26 cellular contexts compared by ENCODE assay signal in the genomic region with DNA sequence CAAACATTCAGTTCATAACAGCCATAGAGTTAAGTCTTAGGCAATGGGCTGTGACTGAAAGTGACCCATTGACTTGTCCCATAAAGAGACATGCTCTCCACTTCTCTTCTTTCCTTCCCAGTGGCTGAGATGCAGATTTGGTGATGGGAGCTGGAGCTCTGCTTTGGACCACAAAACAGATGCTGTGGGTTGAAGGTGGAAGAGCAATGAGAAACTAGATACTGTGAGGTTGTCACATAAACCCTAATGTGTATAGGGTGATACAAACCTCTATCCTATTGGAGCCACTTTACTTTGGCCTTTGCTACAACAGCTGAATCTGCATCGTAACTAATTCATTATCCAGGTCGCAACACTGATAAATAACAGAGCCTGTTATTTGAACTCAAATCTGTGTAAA.
DNase-seq lines count a peak whose midpoint lies in the region; ATAC-seq, FAIRE-seq and TF ChIP-seq lines count a peak whose summit lies in the region.
"Had no signal": no experiment of that assay in that cellular context is flagged by ENCODE, and none has a peak within 500 bp of the region (broad histone marks: within the 10 kb centered on the region; RNA-seq: fewer than 3 reads in every experiment).

No MANE protein-coding gene starts in this region.

- TF ChIP-seq RAD21 in H1 (IDR thresholded peaks at IDR 0.05 in 1 of 2, conservative IDR thresholded peaks at IDR 0.05 in 1 of 2; ENCODE audit: low read depth in 2 of 2, low read length in 2 of 2), result no peak

- H3K27me3 ChIP-seq in GM23338 (ENCODE audit: insufficient read depth) (no peaks in the 10 kb centered on the region), H1 (replicated peaks in 1 of 4; ENCODE audit: control insufficient read depth in 3 of 4, extremely low read depth in 1 of 4, insufficient read depth in 3 of 4, low read length in 3 of 4) (no peaks in the 10 kb centered on the region), neuronal stem cell (ENCODE audit: control insufficient read depth in 3 of 3, insufficient read depth in 3 of 3, low read depth in 1 of 3, low read length in 3 of 3) (no peaks in the 10 kb centered on the region)
- H3K27me3 ChIP-seq: BE2C; BLaER1 treated with 17β-estradiol and CSF1 and Interleukin-3, amounts not matched to agents 10 nM and 100 nM had no signal

- H2BK12ac ChIP-seq in H1 (ENCODE audit: low read depth, low read length) (peak overlapping the region; percentile 34; the same call in 1 of the 2 replicates), neuronal stem cell (ENCODE audit: low read length) (no peak overlapping the region)

- peaks cover 17% of the 10 kb centered on the region; the same call in 1 of the 2 replicates for H3K9me2 ChIP-seq in GM23338 (ENCODE audit: insufficient read depth)

- no peak overlapping the region for H4K5ac ChIP-seq in H1 (ENCODE audit: insufficient read length, low read depth, low read length)

- TF ChIP-seq CTCF in GM23338 (conservative IDR thresholded peaks at IDR 0.05; ENCODE audit: low read depth in 2 of 2), result no peak
- no peak for TF ChIP-seq CTCF in H1 (IDR thresholded peaks at IDR 0.05; ENCODE audit: control extremely low read depth in 1 of 3, insufficient read depth in 1 of 3, low read depth in 1 of 3, low read length in 3 of 3)
- no peak for TF ChIP-seq CTCF in nephron (IDR thresholded peaks at IDR 0.05; ENCODE audit: unreplicated experiment in 3 of 3)

- H3K79me1 ChIP-seq in H1 (ENCODE audit: low read depth, low read length), result no peaks in the 10 kb centered on the region
- H3K79me1 ChIP-seq in neuronal stem cell (ENCODE audit: low read depth, low read length), result no peaks in the 10 kb centered on the region

- no peak for TF ChIP-seq POLR2A in H1 (IDR thresholded peaks at IDR 0.05; ENCODE audit: control extremely low read depth in 1 of 2, low read depth in 2 of 2, low read length in 2 of 2)

- H3K23me2 ChIP-seq in H1 (ENCODE audit: low read depth, low read length), result no peaks in the 10 kb centered on the region

- no peaks in the 10 kb centered on the region for H3K36me3 Mint-ChIP-seq in GM23338 (ENCODE audit: low read depth)
- H3K36me3 Mint-ChIP-seq in nephron (ENCODE audit: low read depth), result no peaks in the 10 kb centered on the region
- H3K36me3 Mint-ChIP-seq in activated naive CD4-positive, alpha-beta T cell treated with anti-CD3 and anti-CD28 coated beads, Interleukin-2, amount 10 ng/mL, durations not matched to agents 7 days and 5 days, result no peaks in the 10 kb centered on the region
- H3K36me3 Mint-ChIP-seq: CD14-positive monocyte; CD8-positive, alpha-beta memory T cell had no signal

- H3K27ac ChIP-seq in GM23338 (ENCODE audit: low read depth) (no peak overlapping the region), H1 (ENCODE audit: low read depth, low read length) (no peak overlapping the region), neuronal stem cell (replicated peaks; ENCODE audit: low read length) (no peak overlapping the region)
- H3K27ac ChIP-seq: 22Rv1; BLaER1 treated with 17β-estradiol and CSF1 and Interleukin-3, amounts not matched to agents 10 nM and 100 nM; GM23248 had no signal

- no peak overlapping the region for H2BK20ac ChIP-seq in H1 (ENCODE audit: low read length)

- H3K56ac ChIP-seq in H1 (replicated peaks; ENCODE audit: insufficient read length, low read depth, low read length), result no peak overlapping the region

- H3K14ac ChIP-seq in H1 (ENCODE audit: insufficient read length), result no peak overlapping the region
- no peak overlapping the region for H3K14ac ChIP-seq in neuronal stem cell (ENCODE audit: low read length)

- H3K9me3 Mint-ChIP-seq in GM23338, result no peaks in the 10 kb centered on the region
- H3K9me3 Mint-ChIP-seq in nephron, result no peaks in the 10 kb centered on the region
- no peaks in the 10 kb centered on the region for H3K9me3 Mint-ChIP-seq in activated naive CD4-positive, alpha-beta T cell treated with anti-CD3 and anti-CD28 coated beads, Interleukin-2, amount 10 ng/mL, durations not matched to agents 7 days and 5 days
- H3K9me3 Mint-ChIP-seq: CD4-positive, alpha-beta T cell; CD8-positive, alpha-beta memory T cell; HFFc6 had no signal

- H3K4me3 Mint-ChIP-seq in GM23338 (no peak overlapping the region), nephron (peak overlapping the region in 1 of 3 experiments; percentile 33)
- no peak overlapping the region for H3K4me3 Mint-ChIP-seq in activated naive CD4-positive, alpha-beta T cell treated with anti-CD3 and anti-CD28 coated beads, Interleukin-2, amount 10 ng/mL, durations not matched to agents 7 days and 5 days
- H3K4me3 Mint-ChIP-seq: CD14-positive monocyte; CD4-positive, alpha-beta T cell; CD8-positive, alpha-beta memory T cell; HFFc6 had no signal

- FAIRE-seq in H1 (lab: Jason Lieb, UNC), result no peak
- FAIRE-seq: A204.1, D721Med, GM12878, GM19239, H54 had no signal

- H3K4ac ChIP-seq in H1 (replicated peaks; ENCODE audit: insufficient read length, low read depth, low read length) (no peak overlapping the region), neuronal stem cell (ENCODE audit: low read length) (no peak overlapping the region)

- no peak overlapping the region for H4K8ac ChIP-seq in H1 (ENCODE audit: extremely low read depth, insufficient read depth, low read length)
- no peak overlapping the region for H4K8ac ChIP-seq in neuronal stem cell (ENCODE audit: low read depth, low read length)

- WGBS in H1 (ENCODE audit: extremely low coverage in 1 of 2, insufficient coverage in 1 of 2, insufficient read length in 1 of 2, insufficient replicate concordance in 2 of 2, low coverage in 1 of 2, low lambda C conversion rate in 2 of 2, missing lambda C conversion rate in 1 of 2), 2 experiments, result 91% methylated on average over 2 of the region's 2 CpGs; no CpG with 5 or more reads in 1 of the 2 experiments
- no CpG with 5 or more reads among the region's 2 CpGs for WGBS in neuronal stem cell (ENCODE audit: extremely low coverage in 2 of 2, insufficient read length in 2 of 2, insufficient replicate concordance in 1 of 2), 2 donors

- no peak overlapping the region for H2BK120ac ChIP-seq in H1 (replicated peaks; ENCODE audit: low read depth, low read length)
- no peak overlapping the region for H2BK120ac ChIP-seq in neuronal stem cell (ENCODE audit: low read depth, low read length)

- H3K36me3 ChIP-seq in GM23338 (ENCODE audit: insufficient read depth), result no peaks in the 10 kb centered on the region
- H3K36me3 ChIP-seq in H1 (ENCODE audit: control insufficient read depth in 2 of 4, insufficient read depth in 4 of 4, low read length in 3 of 4), result no peaks in the 10 kb centered on the region
- H3K36me3 ChIP-seq in neuronal stem cell (replicated peaks in 1 of 2; ENCODE audit: control insufficient read depth in 2 of 2, insufficient read depth in 2 of 2, low read length in 2 of 2), result no peaks in the 10 kb centered on the region
- H3K36me3 ChIP-seq: BE2C; BLaER1 treated with 17β-estradiol and CSF1 and Interleukin-3, amounts not matched to agents 10 nM and 100 nM; HAP-1 had no signal

- H4K91ac ChIP-seq in H1 (replicated peaks; ENCODE audit: insufficient read length, low read length), result no peak overlapping the region
- no peak overlapping the region for H4K91ac ChIP-seq in neuronal stem cell (ENCODE audit: low read depth, low read length, poor library complexity)

- no peak overlapping the region for H3K4me2 ChIP-seq in GM23338
- H3K4me2 ChIP-seq in H1 (ENCODE audit: insufficient read depth in 1 of 2, low read depth in 2 of 2, low read length in 2 of 2), result no peak overlapping the region
- no peak overlapping the region for H3K4me2 ChIP-seq in neuronal stem cell (ENCODE audit: insufficient read depth, low read length, poor library complexity, severe bottlenecking)
- H3K4me2 ChIP-seq: BLaER1 treated with 17β-estradiol and CSF1 and Interleukin-3, amounts not matched to agents 10 nM and 100 nM had no signal

- no peaks in the 10 kb centered on the region for H3F3A ChIP-seq in GM23338 (replicated peaks; ENCODE audit: low read depth)

- H4K20me1 ChIP-seq in GM23338 (replicated peaks; ENCODE audit: insufficient read depth), result no peaks in the 10 kb centered on the region
- H4K20me1 ChIP-seq in H1 (replicated peaks in 1 of 2; ENCODE audit: control insufficient read depth in 1 of 2, insufficient read depth in 2 of 2, low read length in 2 of 2), result no peaks in the 10 kb centered on the region
- H4K20me1 ChIP-seq: BLaER1 treated with 17β-estradiol and CSF1 and Interleukin-3, amounts not matched to agents 10 nM and 100 nM had no signal

- H3K9me3 ChIP-seq in H1 (ENCODE audit: insufficient read depth in 2 of 2, low read depth in 1 of 2, low read length in 1 of 2) (no peaks in the 10 kb centered on the region), neuronal stem cell (replicated peaks in 1 of 2; ENCODE audit: control insufficient read depth in 2 of 2, insufficient read depth in 1 of 2, low read depth in 1 of 2, low read length in 2 of 2) (no peaks in the 10 kb centered on the region)
- H3K9me3 ChIP-seq: BE2C; BLaER1 treated with 17β-estradiol and CSF1 and Interleukin-3, amounts not matched to agents 10 nM and 100 nM; HAP-1 had no signal

- CTCF ChIA-PET in H1 (lab: Charles Lee; ENCODE audit: partially characterized antibody), result interaction anchor here (0.7 to 3.9 kb wide), 7 partner anchors 10 to 117 kb away, joined by 3 to 45 read pairs (median 6); no protein-coding TSS in a partner anchor
- CTCF ChIA-PET in activated naive CD4-positive, alpha-beta T cell treated with anti-CD3 and anti-CD28 coated beads, Interleukin-2, amount 10 ng/mL, durations not matched to agents 7 days and 5 days (lab: Charles Lee), result interaction anchor here (1.6 kb wide), 1 partner anchor 28 kb away, joined by 3 read pairs; no protein-coding TSS in a partner anchor

- no peak for TF ChIP-seq EP300 in H1 (IDR thresholded peaks at IDR 0.05; ENCODE audit: borderline replicate concordance in 1 of 2, low read depth in 2 of 2, low read length in 2 of 2)

- no peaks in the 10 kb centered on the region for H3K79me2 ChIP-seq in GM23338 (replicated peaks; ENCODE audit: insufficient read depth)
- H3K79me2 ChIP-seq in H1 (ENCODE audit: control insufficient read depth in 1 of 2, insufficient read depth in 2 of 2, low read length in 2 of 2), result no peaks in the 10 kb centered on the region

- H3K9ac ChIP-seq in H1 (replicated peaks in 1 of 4; ENCODE audit: extremely low read depth in 1 of 4, low read depth in 3 of 4, low read length in 3 of 4) (no peak overlapping the region), neuronal stem cell (ENCODE audit: low read depth, low read length, poor library complexity) (no peak overlapping the region)
- H3K9ac ChIP-seq: BLaER1 treated with 17β-estradiol and CSF1 and Interleukin-3, amounts not matched to agents 10 nM and 100 nM; GM23248 had no signal

- POLR2A ChIA-PET in H1 (lab: Charles Lee; ENCODE audit: partially characterized antibody), result no interaction called here

- H3K27ac Mint-ChIP-seq in GM23338 (no peak overlapping the region), nephron (peak overlapping the region; percentile 86 to 89 (median 88))
- no peak overlapping the region for H3K27ac Mint-ChIP-seq in activated naive CD4-positive, alpha-beta T cell treated with anti-CD3 and anti-CD28 coated beads, Interleukin-2, amount 10 ng/mL, durations not matched to agents 7 days and 5 days
- H3K27ac Mint-ChIP-seq: CD14-positive monocyte; CD4-positive, alpha-beta T cell; CD8-positive, alpha-beta memory T cell; HFFc6 had no signal

- H2AK5ac ChIP-seq in H1 (ENCODE audit: low read depth, low read length), result no peak overlapping the region
- no peak overlapping the region for H2AK5ac ChIP-seq in neuronal stem cell (ENCODE audit: low read depth, low read length)

- H3K4me1 ChIP-seq in GM23338 (ENCODE audit: insufficient read depth), result peaks cover 9% of the 10 kb centered on the region; the same call in 1 of the 2 replicates
- peaks cover 2 to 10% (median 3%) of the 10 kb centered on the region in 4 experiments; a peak in 4 of 7 replicates for H3K4me1 ChIP-seq in H1 (replicated peaks in 1 of 4; ENCODE audit: control insufficient read depth in 3 of 4, insufficient read depth in 4 of 4, low read length in 3 of 4)
- H3K4me1 ChIP-seq in neuronal stem cell (ENCODE audit: control insufficient read depth in 2 of 2, insufficient read depth in 1 of 2, low read depth in 1 of 2, low read length in 2 of 2), result peaks cover 7% of the 10 kb centered on the region in 2 donors
- H3K4me1 ChIP-seq: BE2C; BLaER1 treated with 17β-estradiol and CSF1 and Interleukin-3, amounts not matched to agents 10 nM and 100 nM; HAP-1 had no signal

- peaks cover 11% of the 10 kb centered on the region for H3K27me3 Mint-ChIP-seq in GM23338 (ENCODE audit: insufficient read depth, low read depth, poor library complexity)
- H3K27me3 Mint-ChIP-seq in nephron (ENCODE audit: low read depth), result peaks cover 5% of the 10 kb centered on the region
- H3K27me3 Mint-ChIP-seq in activated naive CD4-positive, alpha-beta T cell treated with anti-CD3 and anti-CD28 coated beads, Interleukin-2, amount 10 ng/mL, durations not matched to agents 7 days and 5 days, result peaks cover 8% of the 10 kb centered on the region

- H3K23ac ChIP-seq in H1 (ENCODE audit: insufficient read length), result no peak overlapping the region
- no peak overlapping the region for H3K23ac ChIP-seq in neuronal stem cell (ENCODE audit: low read depth, low read length, poor library complexity)

- no peak for DNase-seq in GM23338 (ENCODE audit: low spot score)
- DNase-seq in H1 (ENCODE audit: low read depth in 1 of 2, low spot score in 2 of 2), result no peak
- DNase-seq in neuronal stem cell (ENCODE audit: low spot score), result no peak
- DNase-seq in NAMALWA (ENCODE audit: low spot score), result no peak
- DNase-seq in activated naive CD4-positive, alpha-beta T cell treated with anti-CD3 and anti-CD28 coated beads, Interleukin-2, amount 10 ng/mL, durations not matched to agents 7 days and 5 days, result no peak
- no peak for DNase-seq in occipital lobe (lab: John Stamatoyannopoulos, UW)
- DNase-seq: BE2C; CD4-positive, alpha-beta T cell; CD8-positive, alpha-beta memory T cell; DMS 273 treated with DMSO at 0.1 percent for 48 hours; DMS79; EL; GDM1; GM23248; HFFc6 had no signal

- no peak for ATAC-seq in GM23338
- ATAC-seq in HG02588 (IDR thresholded peaks at IDR 0.05; ENCODE audit: unreplicated experiment), result no peak
- ATAC-seq: GM12878 had no signal

- H2AFZ ChIP-seq in GM23338 (0 out of 2 replicates have a peak overlapping the region, but pooled peaks have one; percentile 56), H1 (ENCODE audit: low read length) (no peak overlapping the region), neuronal stem cell (ENCODE audit: low read length) (peak overlapping the region; percentile 85)
- H2AFZ ChIP-seq: GM23248 had no signal

- peak overlapping the region; percentile 62 for H2BK15ac ChIP-seq in H1 (ENCODE audit: low read length)
- no peak overlapping the region for H2BK15ac ChIP-seq in neuronal stem cell (ENCODE audit: low read length)

- H2BK5ac ChIP-seq in H1 (ENCODE audit: low read depth, low read length), result no peak overlapping the region
- no peak overlapping the region for H2BK5ac ChIP-seq in neuronal stem cell (ENCODE audit: low read length)

- H3K4me1 Mint-ChIP-seq in GM23338 (peaks cover 22% of the 10 kb centered on the region), nephron (peaks cover 60% of the 10 kb centered on the region)
- no peaks in the 10 kb centered on the region for H3K4me1 Mint-ChIP-seq in activated naive CD4-positive, alpha-beta T cell treated with anti-CD3 and anti-CD28 coated beads, Interleukin-2, amount 10 ng/mL, durations not matched to agents 7 days and 5 days
- H3K4me1 Mint-ChIP-seq: CD14-positive monocyte; CD8-positive, alpha-beta memory T cell had no signal

- H3K18ac ChIP-seq in H1 (ENCODE audit: extremely low read depth, low read length), result no peak overlapping the region
- no peak overlapping the region for H3K18ac ChIP-seq in neuronal stem cell (ENCODE audit: low read length)

- H3K4me3 ChIP-seq in GM23338 (no peak overlapping the region), H1 (ENCODE audit: extremely low read depth in 1 of 4, insufficient read depth in 2 of 4, low read depth in 3 of 4, low read length in 4 of 4) (no peak overlapping the region), neuronal stem cell (ENCODE audit: low read length in 2 of 2) (no peak overlapping the region)
- H3K4me3 ChIP-seq: BLaER1 treated with 17β-estradiol and CSF1 and Interleukin-3, amounts not matched to agents 10 nM and 100 nM; GM12878; GM23248; HAP-1 had no signal

Comparison
In these comparisons a context has a peak if more than half of its experiments do, and no peak if none do; other contexts are left out.
1. H3K27ac Mint-ChIP-seq: peak in nephron (3 of 3); none in GM23338 (single experiment) and activated naive CD4-positive, alpha-beta T cell treated with anti-CD3 and anti-CD28 coated beads, Interleukin-2, amount 10 ng/mL, durations not matched to agents 7 days and 5 days (single experiment).